In genomic region chr10:111546216-111546615, GRCh38 we compare ENCODE assay signal across 17 cellular contexts.
DNase-seq lines count a peak whose midpoint lies in the region; ATAC-seq lines count a peak whose summit lies in the region.
"Had no signal": no experiment of that assay in that cellular context is flagged by ENCODE, and none has a peak within 500 bp of the region (broad histone marks: within the 10 kb centered on the region; RNA-seq: fewer than 3 reads in every experiment).

No MANE protein-coding gene starts in this region.

- in situ Hi-C loops in G401 (cut with HindIII; ENCODE audit: low sequenced_read_pairs) = no loop called here

- DNase-seq in G401 (ENCODE audit: low spot score) (peak; percentile 85), NCI-H446 treated with DMSO at 0.1 percent for 48 hours (lab: John Stamatoyannopoulos, UW) (peak; percentile 34), cerebellum (ENCODE audit: low spot score) (peak; percentile 71), superior temporal gyrus (ENCODE audit: extremely low spot score) (peak; percentile 26), NCI-H1694 treated with DMSO at 0.1 percent for 48 hours (lab: John Stamatoyannopoulos, UW) (no peak)
- DNase-seq in activated CD4-positive, CD25-positive, alpha-beta regulatory T cell (lab: John Stamatoyannopoulos, UW) = no peak
- DNase-seq: ACHN; BE2C; CD4-positive, alpha-beta memory T cell; CD4-positive, CD25-positive, alpha-beta regulatory T cell; CD8-positive, alpha-beta memory T cell; COR-L47; DMS 273 treated with DMSO at 0.1 percent for 48 hours; DMS79 treated with DMSO at 0.1 percent for 48 hours; GDM1 had no signal

- no peak for ATAC-seq in GM21576 (IDR thresholded peaks at IDR 0.05; ENCODE audit: unreplicated experiment)
- ATAC-seq: GM12878 had no signal

Comparison
In these comparisons a context has a peak if more than half of its experiments do, and no peak if none do; other contexts are left out.
1. DNase-seq: peak in G401 (single experiment), NCI-H446 treated with DMSO at 0.1 percent for 48 hours (single experiment), cerebellum (single experiment) and superior temporal gyrus (single experiment); none in NCI-H1694 treated with DMSO at 0.1 percent for 48 hours (single experiment) and activated CD4-positive, CD25-positive, alpha-beta regulatory T cell (0 of 4).